In genomic region chr2:203544402-203544801, GRCh38 we compare ENCODE assay signal across 23 cellular contexts. TPM values are rescaled to one million over a fixed set of nuclear protein-coding genes. Genes with fewer than 3 reads are reported as not detected.
DNase-seq lines count a peak whose midpoint lies in the region; ATAC-seq, FAIRE-seq and TF ChIP-seq lines count a peak whose summit lies in the region.
"Had no signal": no experiment of that assay in that cellular context is flagged by ENCODE, and none has a peak within 500 bp of the region (broad histone marks: within the 10 kb centered on the region; RNA-seq: fewer than 3 reads in every experiment).

No MANE protein-coding gene starts in this region.

- WGBS in A549 (ENCODE audit: missing lambda C conversion rate) = 82% methylated on average over 4 of the region's 4 CpGs
- 29% methylated on average over 4 of the region's 4 CpGs for WGBS in right lobe of liver (ENCODE audit: insufficient coverage, low coverage, low lambda C conversion rate, missing lambda C conversion rate)

- H3F3A ChIP-seq in PC-9 (ENCODE audit: insufficient read depth, low read depth) = no peaks in the 10 kb centered on the region

- no peak overlapping the region for H2AFZ ChIP-seq in PC-9
- H2AFZ ChIP-seq: GM23338 had no signal

- no peak for TF ChIP-seq RAD21 in A549 (conservative IDR thresholded peaks at IDR 0.05 in 1 of 2, IDR thresholded peaks at IDR 0.05 in 1 of 2)

- H3K27me3 ChIP-seq in PC-9 (ENCODE audit: insufficient read depth, low read depth) = no peaks in the 10 kb centered on the region
- no peaks in the 10 kb centered on the region for H3K27me3 ChIP-seq in right lobe of liver
- H3K27me3 ChIP-seq: BE2C; BLaER1 treated with 17β-estradiol and CSF1 and Interleukin-3, amounts not matched to agents 10 nM and 100 nM had no signal

- no peak for TF ChIP-seq EP300 in A549 (IDR thresholded peaks at IDR 0.05)

- peak overlapping the region; percentile 66 for H3K4me2 ChIP-seq in A549
- H3K4me2 ChIP-seq in PC-9 = peak overlapping the region; percentile 36; the same call in 1 of the 2 replicates
- H3K4me2 ChIP-seq: BLaER1 treated with 17β-estradiol and CSF1 and Interleukin-3, amounts not matched to agents 10 nM and 100 nM; GM23338 had no signal

- FAIRE-seq in A549 (lab: Jason Lieb, UNC) = no peak
- FAIRE-seq: A204.1, G401.6, GM12892 had no signal

- H3K36me3 ChIP-seq in PC-9 (ENCODE audit: low read depth) = no peaks in the 10 kb centered on the region
- no peaks in the 10 kb centered on the region for H3K36me3 ChIP-seq in right lobe of liver
- H3K36me3 ChIP-seq: BE2C; BLaER1 treated with 17β-estradiol and CSF1 and Interleukin-3, amounts not matched to agents 10 nM and 100 nM had no signal

- no peaks in the 10 kb centered on the region for H3K9me3 ChIP-seq in A549
- H3K9me3 ChIP-seq in PC-9 (ENCODE audit: insufficient read depth, low read depth) = no peaks in the 10 kb centered on the region
- no peaks in the 10 kb centered on the region for H3K9me3 ChIP-seq in right lobe of liver
- H3K9me3 ChIP-seq: BE2C had no signal

- ATAC-seq in A549 (peak; percentile 64 to 68; a peak in 4 of 6 replicates), left lobe of liver (peak; percentile 39), right lobe of liver (peak; percentile 20 to 41 (median 34)), HG03139 (IDR thresholded peaks at IDR 0.05; ENCODE audit: unreplicated experiment) (no peak), GM19351 (IDR thresholded peaks at IDR 0.05; ENCODE audit: unreplicated experiment) (no peak)
- ATAC-seq: GM23338, HCT116 had no signal

- no peaks in the 10 kb centered on the region for H4K20me1 ChIP-seq in PC-9 (ENCODE audit: insufficient read depth)
- H4K20me1 ChIP-seq: BLaER1 treated with 17β-estradiol and CSF1 and Interleukin-3, amounts not matched to agents 10 nM and 100 nM had no signal

- TF ChIP-seq POLR2A in A549 (IDR thresholded peaks at IDR 0.05; ENCODE audit: low read length) (no peak), right lobe of liver (IDR thresholded peaks at IDR 0.05) (no peak)

- CTCF ChIA-PET in A549 (lab: Yijun Ruan, JAX) (no interaction called here), PC-9 (lab: Charles Lee) (interaction anchor here (0.6 kb wide), 1 partner anchor 35 kb away, joined by 6 read pairs; no protein-coding TSS in a partner anchor)

- DNase-seq in A549 (ENCODE audit: low read depth in 1 of 2, low spot score in 1 of 2) (no peak), PC-9 (no peak), left lobe of liver (ENCODE audit: low spot score) (no peak), right lobe of liver (no peak), pons (ENCODE audit: low spot score) (no peak)
- DNase-seq in activated CD4-positive, alpha-beta T cell treated with anti-CD3 and anti-CD28 coated beads for 1 hour = no peak
- DNase-seq: ACHN; AML-193; BE2C; CD4-positive, alpha-beta T cell; CD8-positive, alpha-beta memory T cell; DMS153; DND-41; H9 had no signal

- H3K4me3 ChIP-seq in A549 (no peak overlapping the region), PC-9 (no peak overlapping the region), right lobe of liver (peak overlapping the region in 1 of 3 donors; percentile 0)
- H3K4me3 ChIP-seq: BLaER1 treated with 17β-estradiol and CSF1 and Interleukin-3, amounts not matched to agents 10 nM and 100 nM; GM23338 had no signal

- H3K9me2 ChIP-seq in PC-9 (ENCODE audit: insufficient read depth) = no peaks in the 10 kb centered on the region

- no peaks in the 10 kb centered on the region for H3K79me2 ChIP-seq in PC-9 (ENCODE audit: low read depth)

- H3K4me1 ChIP-seq in A549 (peaks cover 20% of the 10 kb centered on the region), PC-9 (replicated peaks; ENCODE audit: insufficient read depth) (peaks cover 13% of the 10 kb centered on the region), right lobe of liver (peaks cover 0 to 28% (median 8%) of the 10 kb centered on the region in 4 donors)
- H3K4me1 ChIP-seq: BE2C had no signal

- intact Hi-C loops in PC-9 (cut with micrococcal nuclease; ENCODE audit: unreplicated experiment) = no loop called here
- intact Hi-C loops in right lobe of liver (cut with DNase I) = no loop called here

- peak overlapping the region; percentile 21 to 56; a peak in 4 of 6 replicates for H3K27ac ChIP-seq in A549
- H3K27ac ChIP-seq in PC-9 = no peak overlapping the region
- H3K27ac ChIP-seq in right lobe of liver = peak overlapping the region; percentile 5 to 91 (median 13)
- H3K27ac ChIP-seq: 22Rv1; BLaER1 treated with 17β-estradiol and CSF1 and Interleukin-3, amounts not matched to agents 10 nM and 100 nM had no signal

- TF ChIP-seq CTCF in A549 (IDR thresholded peaks at IDR 0.05) (no peak), PC-9 (conservative IDR thresholded peaks at IDR 0.05) (no peak), right lobe of liver (IDR thresholded peaks at IDR 0.05) (no peak)

- no TSS peak for BruUV-seq in PC-9 (replicated peaks; lab: Mats Ljungman, UMichigan)

- POLR2A ChIA-PET in A549 (lab: Yijun Ruan, JAX) (interaction anchor here (0.6 kb wide), 1 partner anchor 9 kb away, joined by 3 read pairs; the partner anchor contains the start of gene RAPH1), PC-9 (lab: Charles Lee; ENCODE audit: unreplicated experiment) (no interaction called here)

TF ChIP-seq in A549, 52 proteins besides CTCF, POLR2A, EP300 and RAD21:
- no peak for TF ChIP-seq MAX (IDR thresholded peaks at IDR 0.05)

RNA-seq across cellular contexts. Expression of gene RAPH1, which starts 9.3 kb away (rescaled TPM):
- polyA plus RNA-seq in A549 (2011; rRNA removed) (7.3 and 11.6 TPM in 2 replicates), A549 (2017; fragmentation: RNase III; extraction: RNeasy Plus Mini Kit Qiagen cat#74134 plus additional on column Dnase treatment) (5.5 to 6.9 TPM (median 6.3 TPM) in 3 replicates)
- polyA plus RNA-seq in A549 (2012; cell fraction: cytosol; rRNA removed) = 2.4 and 2.6 TPM in 2 replicates
- polyA plus RNA-seq in A549 (2012; cell fraction: nucleus; rRNA removed) = 2.3 and 2.6 TPM in 2 replicates
- polyA minus RNA-seq in A549 (2011; rRNA and poly(A)+ RNA removed) = 17.1 and 17.2 TPM in 2 replicates
- total RNA-seq in PC-9 (2021) (16.5 and 16.8 TPM in 2 replicates), left lobe of liver (85.7 TPM), right lobe of liver (10 to 100 TPM; 23.0 to 91.5 (median 53.4) TPM)
- polyA plus RNA-seq: CD8-positive, alpha-beta memory T cell had no signal

Comparison
In these comparisons a context has a peak if more than half of its experiments do, and no peak if none do; other contexts are left out.
1. ATAC-seq: peak in A549 (2 of 2), left lobe of liver (single experiment) and right lobe of liver (4 of 4); none in HG03139 (single experiment) and GM19351 (single experiment).